1 cellular context compared by ENCODE assay signal in genomic region chr1:43422995-43423671, GRCh38.
TF ChIP-seq lines count a peak whose summit lies in the region.

No MANE protein-coding gene starts in this region.

TF ChIP-seq in HEK293, 187 proteins besides CTCF, POLR2A, EP300 and RAD21 (continued from another document):
- TF ChIP-seq ZNF660 (tag by site-specific recombination; IDR thresholded peaks at IDR 0.05) (no peak), HOXD13 (CRISPR knock-in tag; IDR thresholded peaks at IDR 0.05; ENCODE audit: borderline replicate concordance) (0 out of 2 replicates have a peak, but pooled peaks have one; percentile 22)
